Comparison of ENCODE assay signal across 2 cellular contexts in the genomic region with DNA sequence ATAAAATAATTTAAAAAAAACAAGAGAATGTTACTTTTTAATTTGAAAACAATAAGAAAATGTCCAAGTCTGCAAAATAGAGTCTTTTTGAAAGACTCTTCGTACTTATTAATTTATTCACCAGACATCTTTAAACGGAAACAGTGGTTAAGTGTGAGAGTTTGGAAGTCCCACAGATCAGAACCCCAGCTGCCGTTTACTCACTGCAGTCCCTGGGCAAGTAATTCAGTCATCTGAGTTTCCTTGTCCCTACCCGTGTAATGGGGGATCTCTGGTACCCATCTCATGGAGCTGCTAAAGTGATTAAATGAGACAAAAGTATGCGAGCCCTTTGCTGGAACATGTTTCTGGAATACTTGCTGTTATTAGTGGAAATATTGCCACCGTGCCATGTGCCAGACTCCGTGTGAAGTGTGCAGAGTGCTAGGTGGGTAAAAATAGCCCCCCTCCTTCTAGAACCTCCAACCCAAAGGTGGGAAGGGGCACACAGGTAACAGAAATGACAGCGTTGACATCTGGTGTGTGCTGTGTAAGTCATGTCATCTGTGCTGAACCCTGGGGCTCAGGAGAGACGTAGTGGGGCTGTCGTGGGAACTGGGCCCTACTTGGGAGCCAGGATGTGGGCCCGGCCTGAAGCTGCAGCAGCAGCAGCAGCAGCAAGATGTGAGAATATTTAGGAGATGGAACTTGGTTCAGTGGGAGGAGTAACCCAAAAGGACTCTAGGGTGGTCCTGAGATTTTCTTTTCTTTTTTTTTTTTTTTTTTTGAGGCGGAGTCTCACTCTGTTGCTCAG.
TF ChIP-seq lines count a peak whose summit lies in the region.

No MANE protein-coding gene starts in this region.

TF ChIP-seq in GM23338, 12 proteins besides CTCF, POLR2A, EP300 and RAD21 (continued from another document):
- TF ChIP-seq, protein P1, sequence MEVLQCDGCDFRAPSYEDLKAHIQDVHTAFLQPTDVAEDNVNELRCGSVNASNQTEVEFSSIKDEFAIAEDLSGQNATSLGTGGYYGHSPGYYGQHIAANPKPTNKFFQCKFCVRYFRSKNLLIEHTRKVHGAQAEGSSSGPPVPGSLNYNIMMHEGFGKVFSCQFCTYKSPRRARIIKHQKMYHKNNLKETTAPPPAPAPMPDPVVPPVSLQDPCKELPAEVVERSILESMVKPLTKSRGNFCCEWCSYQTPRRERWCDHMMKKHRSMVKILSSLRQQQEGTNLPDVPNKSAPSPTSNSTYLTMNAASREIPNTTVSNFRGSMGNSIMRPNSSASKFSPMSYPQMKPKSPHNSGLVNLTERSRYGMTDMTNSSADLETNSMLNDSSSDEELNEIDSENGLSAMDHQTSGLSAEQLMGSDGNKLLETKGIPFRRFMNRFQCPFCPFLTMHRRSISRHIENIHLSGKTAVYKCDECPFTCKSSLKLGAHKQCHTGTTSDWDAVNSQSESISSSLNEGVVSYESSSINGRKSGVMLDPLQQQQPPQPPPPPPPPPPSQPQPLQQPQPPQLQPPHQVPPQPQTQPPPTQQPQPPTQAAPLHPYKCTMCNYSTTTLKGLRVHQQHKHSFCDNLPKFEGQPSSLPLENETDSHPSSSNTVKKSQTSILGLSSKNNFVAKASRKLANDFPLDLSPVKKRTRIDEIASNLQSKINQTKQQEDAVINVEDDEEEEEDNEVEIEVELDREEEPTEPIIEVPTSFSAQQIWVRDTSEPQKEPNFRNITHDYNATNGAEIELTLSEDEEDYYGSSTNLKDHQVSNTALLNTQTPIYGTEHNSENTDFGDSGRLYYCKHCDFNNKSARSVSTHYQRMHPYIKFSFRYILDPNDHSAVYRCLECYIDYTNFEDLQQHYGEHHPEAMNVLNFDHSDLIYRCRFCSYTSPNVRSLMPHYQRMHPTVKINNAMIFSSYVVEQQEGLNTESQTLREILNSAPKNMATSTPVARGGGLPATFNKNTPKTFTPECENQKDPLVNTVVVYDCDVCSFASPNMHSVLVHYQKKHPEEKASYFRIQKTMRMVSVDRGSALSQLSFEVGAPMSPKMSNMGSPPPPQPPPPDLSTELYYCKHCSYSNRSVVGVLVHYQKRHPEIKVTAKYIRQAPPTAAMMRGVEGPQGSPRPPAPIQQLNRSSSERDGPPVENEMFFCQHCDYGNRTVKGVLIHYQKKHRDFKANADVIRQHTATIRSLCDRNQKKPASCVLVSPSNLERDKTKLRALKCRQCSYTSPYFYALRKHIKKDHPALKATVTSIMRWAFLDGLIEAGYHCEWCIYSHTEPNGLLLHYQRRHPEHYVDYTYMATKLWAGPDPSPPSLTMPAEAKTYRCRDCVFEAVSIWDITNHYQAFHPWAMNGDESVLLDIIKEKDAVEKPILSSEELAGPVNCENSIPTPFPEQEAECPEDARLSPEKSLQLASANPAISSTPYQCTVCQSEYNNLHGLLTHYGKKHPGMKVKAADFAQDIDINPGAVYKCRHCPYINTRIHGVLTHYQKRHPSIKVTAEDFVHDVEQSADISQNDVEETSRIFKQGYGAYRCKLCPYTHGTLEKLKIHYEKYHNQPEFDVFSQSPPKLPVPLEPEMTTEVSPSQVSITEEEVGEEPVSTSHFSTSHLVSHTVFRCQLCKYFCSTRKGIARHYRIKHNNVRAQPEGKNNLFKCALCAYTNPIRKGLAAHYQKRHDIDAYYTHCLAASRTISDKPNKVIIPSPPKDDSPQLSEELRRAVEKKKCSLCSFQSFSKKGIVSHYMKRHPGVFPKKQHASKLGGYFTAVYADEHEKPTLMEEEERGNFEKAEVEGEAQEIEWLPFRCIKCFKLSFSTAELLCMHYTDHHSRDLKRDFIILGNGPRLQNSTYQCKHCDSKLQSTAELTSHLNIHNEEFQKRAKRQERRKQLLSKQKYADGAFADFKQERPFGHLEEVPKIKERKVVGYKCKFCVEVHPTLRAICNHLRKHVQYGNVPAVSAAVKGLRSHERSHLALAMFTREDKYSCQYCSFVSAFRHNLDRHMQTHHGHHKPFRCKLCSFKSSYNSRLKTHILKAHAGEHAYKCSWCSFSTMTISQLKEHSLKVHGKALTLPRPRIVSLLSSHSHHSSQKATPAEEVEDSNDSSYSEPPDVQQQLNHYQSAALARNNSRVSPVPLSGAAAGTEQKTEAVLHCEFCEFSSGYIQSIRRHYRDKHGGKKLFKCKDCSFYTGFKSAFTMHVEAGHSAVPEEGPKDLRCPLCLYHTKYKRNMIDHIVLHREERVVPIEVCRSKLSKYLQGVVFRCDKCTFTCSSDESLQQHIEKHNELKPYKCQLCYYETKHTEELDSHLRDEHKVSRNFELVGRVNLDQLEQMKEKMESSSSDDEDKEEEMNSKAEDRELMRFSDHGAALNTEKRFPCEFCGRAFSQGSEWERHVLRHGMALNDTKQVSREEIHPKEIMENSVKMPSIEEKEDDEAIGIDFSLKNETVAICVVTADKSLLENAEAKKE (CRISPR knock-in tag; IDR thresholded peaks at IDR 0.05): no peak
- TF ChIP-seq STAT1 (IDR thresholded peaks at IDR 0.05; ENCODE audit: unreplicated experiment) (no peak), EZH2phosphoT487 (IDR thresholded peaks at IDR 0.05; ENCODE audit: unreplicated experiment) (no peak), ZNF114 (CRISPR knock-in tag; IDR thresholded peaks at IDR 0.05) (no peak), JUNB (IDR thresholded peaks at IDR 0.05; ENCODE audit: unreplicated experiment) (no peak)
- TF ChIP-seq, protein P2, sequence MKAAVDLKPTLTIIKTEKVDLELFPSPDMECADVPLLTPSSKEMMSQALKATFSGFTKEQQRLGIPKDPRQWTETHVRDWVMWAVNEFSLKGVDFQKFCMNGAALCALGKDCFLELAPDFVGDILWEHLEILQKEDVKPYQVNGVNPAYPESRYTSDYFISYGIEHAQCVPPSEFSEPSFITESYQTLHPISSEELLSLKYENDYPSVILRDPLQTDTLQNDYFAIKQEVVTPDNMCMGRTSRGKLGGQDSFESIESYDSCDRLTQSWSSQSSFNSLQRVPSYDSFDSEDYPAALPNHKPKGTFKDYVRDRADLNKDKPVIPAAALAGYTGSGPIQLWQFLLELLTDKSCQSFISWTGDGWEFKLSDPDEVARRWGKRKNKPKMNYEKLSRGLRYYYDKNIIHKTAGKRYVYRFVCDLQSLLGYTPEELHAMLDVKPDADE (IDR thresholded peaks at IDR 0.05): no peak
- TF ChIP-seq, protein P3, sequence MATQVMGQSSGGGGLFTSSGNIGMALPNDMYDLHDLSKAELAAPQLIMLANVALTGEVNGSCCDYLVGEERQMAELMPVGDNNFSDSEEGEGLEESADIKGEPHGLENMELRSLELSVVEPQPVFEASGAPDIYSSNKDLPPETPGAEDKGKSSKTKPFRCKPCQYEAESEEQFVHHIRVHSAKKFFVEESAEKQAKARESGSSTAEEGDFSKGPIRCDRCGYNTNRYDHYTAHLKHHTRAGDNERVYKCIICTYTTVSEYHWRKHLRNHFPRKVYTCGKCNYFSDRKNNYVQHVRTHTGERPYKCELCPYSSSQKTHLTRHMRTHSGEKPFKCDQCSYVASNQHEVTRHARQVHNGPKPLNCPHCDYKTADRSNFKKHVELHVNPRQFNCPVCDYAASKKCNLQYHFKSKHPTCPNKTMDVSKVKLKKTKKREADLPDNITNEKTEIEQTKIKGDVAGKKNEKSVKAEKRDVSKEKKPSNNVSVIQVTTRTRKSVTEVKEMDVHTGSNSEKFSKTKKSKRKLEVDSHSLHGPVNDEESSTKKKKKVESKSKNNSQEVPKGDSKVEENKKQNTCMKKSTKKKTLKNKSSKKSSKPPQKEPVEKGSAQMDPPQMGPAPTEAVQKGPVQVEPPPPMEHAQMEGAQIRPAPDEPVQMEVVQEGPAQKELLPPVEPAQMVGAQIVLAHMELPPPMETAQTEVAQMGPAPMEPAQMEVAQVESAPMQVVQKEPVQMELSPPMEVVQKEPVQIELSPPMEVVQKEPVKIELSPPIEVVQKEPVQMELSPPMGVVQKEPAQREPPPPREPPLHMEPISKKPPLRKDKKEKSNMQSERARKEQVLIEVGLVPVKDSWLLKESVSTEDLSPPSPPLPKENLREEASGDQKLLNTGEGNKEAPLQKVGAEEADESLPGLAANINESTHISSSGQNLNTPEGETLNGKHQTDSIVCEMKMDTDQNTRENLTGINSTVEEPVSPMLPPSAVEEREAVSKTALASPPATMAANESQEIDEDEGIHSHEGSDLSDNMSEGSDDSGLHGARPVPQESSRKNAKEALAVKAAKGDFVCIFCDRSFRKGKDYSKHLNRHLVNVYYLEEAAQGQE (IDR thresholded peaks at IDR 0.05; ENCODE audit: unreplicated experiment): no peak

TF ChIP-seq in WTC11, 78 proteins besides CTCF, POLR2A, EP300 and RAD21 (continued from another document):
- TF ChIP-seq, protein P4, sequence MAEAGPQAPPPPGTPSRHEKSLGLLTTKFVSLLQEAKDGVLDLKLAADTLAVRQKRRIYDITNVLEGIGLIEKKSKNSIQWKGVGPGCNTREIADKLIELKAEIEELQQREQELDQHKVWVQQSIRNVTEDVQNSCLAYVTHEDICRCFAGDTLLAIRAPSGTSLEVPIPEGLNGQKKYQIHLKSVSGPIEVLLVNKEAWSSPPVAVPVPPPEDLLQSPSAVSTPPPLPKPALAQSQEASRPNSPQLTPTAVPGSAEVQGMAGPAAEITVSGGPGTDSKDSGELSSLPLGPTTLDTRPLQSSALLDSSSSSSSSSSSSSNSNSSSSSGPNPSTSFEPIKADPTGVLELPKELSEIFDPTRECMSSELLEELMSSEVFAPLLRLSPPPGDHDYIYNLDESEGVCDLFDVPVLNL (CRISPR knock-in tag; IDR thresholded peaks at IDR 0.05; ENCODE audit: borderline replicate concordance, low read depth): no peak
- TF ChIP-seq, protein P5, sequence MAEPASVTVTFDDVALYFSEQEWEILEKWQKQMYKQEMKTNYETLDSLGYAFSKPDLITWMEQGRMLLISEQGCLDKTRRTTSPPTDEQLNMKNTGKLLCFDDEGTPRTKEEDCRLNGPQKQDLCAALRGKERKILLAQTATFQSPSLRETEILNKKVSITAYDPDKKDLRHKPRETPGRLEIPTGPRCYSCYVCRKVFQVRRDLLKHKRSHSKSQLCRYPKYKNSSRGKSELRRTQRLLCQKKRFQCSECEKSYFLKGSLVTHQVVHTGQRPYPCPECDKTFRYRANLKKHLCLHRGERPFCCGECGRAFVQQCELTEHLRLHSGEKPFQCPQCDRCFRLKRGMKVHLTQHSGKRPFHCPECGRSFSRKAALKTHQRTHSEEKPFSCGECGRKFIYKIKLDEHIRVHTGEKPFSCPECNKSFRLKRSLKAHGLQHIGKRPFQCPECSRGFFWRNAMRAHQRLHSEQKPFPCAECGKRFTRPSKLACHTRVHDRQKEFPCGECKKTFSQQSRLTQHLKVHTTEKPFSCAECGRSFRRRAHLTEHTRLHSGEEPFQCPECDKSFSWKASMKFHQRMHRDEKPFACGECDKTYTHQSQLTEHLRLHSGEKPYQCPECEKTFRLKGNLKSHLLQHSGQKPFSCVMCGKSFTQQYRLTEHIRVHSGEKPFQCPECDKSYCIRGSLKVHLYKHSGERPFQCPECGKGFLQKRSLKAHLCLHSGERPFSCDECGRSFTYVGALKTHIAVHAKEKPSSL (CRISPR knock-in tag; conservative IDR thresholded peaks at IDR 0.05): no peak
- TF ChIP-seq, protein P6, sequence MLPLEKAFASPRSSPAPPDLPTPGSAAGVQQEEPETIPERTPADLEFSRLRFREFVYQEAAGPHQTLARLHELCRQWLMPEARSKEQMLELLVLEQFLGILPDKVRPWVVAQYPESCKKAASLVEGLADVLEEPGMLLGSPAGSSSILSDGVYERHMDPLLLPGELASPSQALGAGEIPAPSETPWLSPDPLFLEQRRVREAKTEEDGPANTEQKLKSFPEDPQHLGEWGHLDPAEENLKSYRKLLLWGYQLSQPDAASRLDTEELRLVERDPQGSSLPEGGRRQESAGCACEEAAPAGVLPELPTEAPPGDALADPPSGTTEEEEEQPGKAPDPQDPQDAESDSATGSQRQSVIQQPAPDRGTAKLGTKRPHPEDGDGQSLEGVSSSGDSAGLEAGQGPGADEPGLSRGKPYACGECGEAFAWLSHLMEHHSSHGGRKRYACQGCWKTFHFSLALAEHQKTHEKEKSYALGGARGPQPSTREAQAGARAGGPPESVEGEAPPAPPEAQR (CRISPR knock-in tag; IDR thresholded peaks at IDR 0.05): no peak
- TF ChIP-seq JAZF1 (CRISPR knock-in tag; IDR thresholded peaks at IDR 0.05) (no peak), NFYB (CRISPR knock-in tag; conservative IDR thresholded peaks at IDR 0.05; ENCODE audit: low read depth) (no peak), FOXJ3 (CRISPR knock-in tag; IDR thresholded peaks at IDR 0.05; ENCODE audit: borderline replicate concordance) (no peak), ZNF416 (CRISPR knock-in tag; IDR thresholded peaks at IDR 0.05) (no peak), NR1H2 (CRISPR knock-in tag; IDR thresholded peaks at IDR 0.05) (no peak), HMGA2 (CRISPR knock-in tag; IDR thresholded peaks at IDR 0.05) (no peak)
